ENCODE assay signal across 9 cellular contexts in genomic region chr7:90726623-90727022, GRCh38.
DNase-seq lines count a peak whose midpoint lies in the region; TF ChIP-seq lines count a peak whose summit lies in the region.
"Had no signal": no experiment of that assay in that cellular context is flagged by ENCODE, and none has a peak within 500 bp of the region (broad histone marks: within the 10 kb centered on the region; RNA-seq: fewer than 3 reads in every experiment).

No MANE protein-coding gene starts in this region.

- H3K9ac ChIP-seq in SK-N-MC (ENCODE audit: insufficient read length), result peak overlapping the region; percentile 65
- H3K9ac ChIP-seq in stomach smooth muscle (ENCODE audit: low read length in 2 of 2), result no peak overlapping the region

- H3K9me2 ChIP-seq in hepatocyte (replicated peaks; ENCODE audit: insufficient read depth), result no peaks in the 10 kb centered on the region

- H3K36me3 ChIP-seq in SK-N-MC (ENCODE audit: insufficient read depth, low read length) (peaks cover 22% of the 10 kb centered on the region), hepatocyte (replicated peaks; ENCODE audit: insufficient read depth, low read depth) (no peaks in the 10 kb centered on the region), stomach smooth muscle (ENCODE audit: control insufficient read depth in 2 of 2, insufficient read depth in 2 of 2, low read length in 2 of 2) (no peaks in the 10 kb centered on the region), suprapubic skin (no peaks in the 10 kb centered on the region)

- H3K27ac ChIP-seq in SK-N-MC (peak overlapping the region; percentile 98), hepatocyte (peak overlapping the region; percentile 41), stomach smooth muscle (ENCODE audit: low read length) (peak overlapping the region; percentile 37), suprapubic skin (no peak overlapping the region)

- H3K79me2 ChIP-seq in hepatocyte, result peaks cover 62% of the 10 kb centered on the region

- WGBS in hepatocyte (ENCODE audit: low lambda C conversion rate, missing lambda C conversion rate), result 7% methylated on average over 3 of the region's 3 CpGs
- WGBS in suprapubic skin, result 37% methylated on average over 3 of the region's 3 CpGs

- H3K4me1 ChIP-seq in hepatocyte (ENCODE audit: insufficient read depth) (peaks cover 28% of the 10 kb centered on the region), stomach smooth muscle (ENCODE audit: control insufficient read depth, insufficient read depth, low read length) (peaks cover 14% of the 10 kb centered on the region), suprapubic skin (peaks cover 18% of the 10 kb centered on the region)

- TF ChIP-seq POLR2A in suprapubic skin (IDR thresholded peaks at IDR 0.05), result no peak

- TF ChIP-seq CTCF in hepatocyte (IDR thresholded peaks at IDR 0.05; ENCODE audit: poor library complexity) (no peak), suprapubic skin (IDR thresholded peaks at IDR 0.05) (no peak)

- H3K4me2 ChIP-seq in hepatocyte, result peak overlapping the region; percentile 62

- H4K20me1 ChIP-seq in hepatocyte (ENCODE audit: insufficient read depth, poor library complexity, severe bottlenecking), result no peaks in the 10 kb centered on the region

- no peaks in the 10 kb centered on the region for H3K9me3 ChIP-seq in SK-N-MC (ENCODE audit: low read depth, low read length)
- no peaks in the 10 kb centered on the region for H3K9me3 ChIP-seq in hepatocyte (ENCODE audit: low read depth)
- H3K9me3 ChIP-seq in stomach smooth muscle (ENCODE audit: control insufficient read depth in 2 of 2, low read length in 2 of 2), result no peaks in the 10 kb centered on the region
- no peaks in the 10 kb centered on the region for H3K9me3 ChIP-seq in suprapubic skin

- TF ChIP-seq EP300 in suprapubic skin (IDR thresholded peaks at IDR 0.05), result no peak

- H3K4me3 ChIP-seq in SK-N-MC, result peak overlapping the region; percentile 73
- H3K4me3 ChIP-seq in hepatocyte, result no peak overlapping the region
- H3K4me3 ChIP-seq in stomach smooth muscle (ENCODE audit: low read length in 2 of 2), result peak overlapping the region in 1 of 2 donors; percentile 30
- H3K4me3 ChIP-seq in suprapubic skin, result no peak overlapping the region

- DNase-seq in DMS 273 (lab: John Stamatoyannopoulos, UW; ENCODE audit: unreplicated experiment) (peak; percentile 52), DMS 273 treated with DMSO at 0.1 percent for 48 hours (lab: John Stamatoyannopoulos, UW) (no peak), SK-N-MC (ENCODE audit: low read depth, low spot score) (no peak), hepatocyte (ENCODE audit: low spot score) (no peak), suprapubic skin (ENCODE audit: low spot score in 2 of 2) (no peak), germinal center (ENCODE audit: low spot score) (no peak), DMS153 (lab: John Stamatoyannopoulos, UW) (no peak)
- DNase-seq: 8988T had no signal

- no peak overlapping the region for H2AFZ ChIP-seq in hepatocyte

- H3K27me3 ChIP-seq in hepatocyte (no peaks in the 10 kb centered on the region), stomach smooth muscle (ENCODE audit: control insufficient read depth in 1 of 2, insufficient read depth in 2 of 2, low read length in 2 of 2) (no peaks in the 10 kb centered on the region), suprapubic skin (no peaks in the 10 kb centered on the region)
